ENCODE assay signal across 1 cellular context in genomic region chr17:76385892-76386786, GRCh38.
A peak's percentile ranks its signal among the peaks of the same experiment; 100 is the strongest.
TF ChIP-seq lines count a peak whose summit lies in the region.

No MANE protein-coding gene starts in this region.

TF ChIP-seq in K562, 482 proteins besides CTCF, POLR2A, EP300 and RAD21 (continued from another document and continues in another):
- peak; percentile 100 for TF ChIP-seq MGA (IDR thresholded peaks at IDR 0.05)
- TF ChIP-seq HDAC3 (IDR thresholded peaks at IDR 0.05; ENCODE audit: borderline replicate concordance, partially characterized antibody): no peak
- no peak for TF ChIP-seq SP2 (IDR thresholded peaks at IDR 0.05; ENCODE audit: extremely low read depth, low read depth, low read length, poor library complexity, severe bottlenecking)
- no peak for TF ChIP-seq HMG20B (CRISPR knock-in tag; IDR thresholded peaks at IDR 0.05)
- TF ChIP-seq BACH1 (tag; IDR thresholded peaks at IDR 0.05): no peak
- TF ChIP-seq CAMTA2 (CRISPR knock-in tag; conservative IDR thresholded peaks at IDR 0.05): no peak
- TF ChIP-seq RNF219 (CRISPR knock-in tag; IDR thresholded peaks at IDR 0.05): no peak
- peak; percentile 92; the same call in 1 of the 2 replicates for TF ChIP-seq NR1H2 (CRISPR knock-in tag; IDR thresholded peaks at IDR 0.05)
- TF ChIP-seq ZNF121 (CRISPR knock-in tag; conservative IDR thresholded peaks at IDR 0.05): peak; percentile 57
- TF ChIP-seq ATF6 (CRISPR knock-in tag; IDR thresholded peaks at IDR 0.05): peak; percentile 92; the same call in 1 of the 2 replicates
- TF ChIP-seq ETV6 (IDR thresholded peaks at IDR 0.05; ENCODE audit: borderline replicate concordance in 1 of 2, low read depth in 2 of 2, low read length in 1 of 2): no peak
- peak; percentile 96 for TF ChIP-seq ETV6 (CRISPR knock-in tag; IDR thresholded peaks at IDR 0.05; ENCODE audit: borderline replicate concordance)
- no peak for TF ChIP-seq GATAD2A (IDR thresholded peaks at IDR 0.05)
- peak; percentile 99 for TF ChIP-seq NR3C1 (CRISPR knock-in tag; IDR thresholded peaks at IDR 0.05)
- no peak for TF ChIP-seq TAF15 (IDR thresholded peaks at IDR 0.05; ENCODE audit: low read depth, low read length)
- TF ChIP-seq ATF1 (CRISPR knock-in tag; IDR thresholded peaks at IDR 0.05): no peak
- no peak; the same call in 1 of the 2 replicates for TF ChIP-seq ATF1 (tag; IDR thresholded peaks at IDR 0.05)
- TF ChIP-seq SP1 (CRISPR knock-in tag; IDR thresholded peaks at IDR 0.05): no peak; the same call in 1 of the 2 replicates
- TF ChIP-seq PHF8 (IDR thresholded peaks at IDR 0.05; ENCODE audit: borderline replicate concordance, low read length): no peak
- TF ChIP-seq USF1 (CRISPR knock-in tag; IDR thresholded peaks at IDR 0.05): peak; percentile 88
- peak; percentile 78 for TF ChIP-seq CBX1 (IDR thresholded peaks at IDR 0.05; ENCODE audit: low read depth)
- TF ChIP-seq MNT (conservative IDR thresholded peaks at IDR 0.05): peak; percentile 86 to 88
- TF ChIP-seq ZNF699 (CRISPR knock-in tag; IDR thresholded peaks at IDR 0.05; ENCODE audit: insufficient replicate concordance): no peak
- TF ChIP-seq HMBOX1 (IDR thresholded peaks at IDR 0.05): no peak
- peak; percentile 96 for TF ChIP-seq ZNF592 (IDR thresholded peaks at IDR 0.05)
- TF ChIP-seq EP400 (IDR thresholded peaks at IDR 0.05): peak; percentile 87
- peak; percentile 95 for TF ChIP-seq ZNF224 (CRISPR knock-in tag; IDR thresholded peaks at IDR 0.05)
- no peak for TF ChIP-seq ZNF212 (CRISPR knock-in tag; IDR thresholded peaks at IDR 0.05)
- TF ChIP-seq CREB3 (tag; conservative IDR thresholded peaks at IDR 0.05; ENCODE audit: low read depth): peak; percentile 86; the same call in 1 of the 2 replicates
- TF ChIP-seq DMBX1 (CRISPR knock-in tag; IDR thresholded peaks at IDR 0.05; ENCODE audit: borderline replicate concordance): peak; percentile 77; the same call in 1 of the 2 replicates
